28 cellular contexts compared by ENCODE assay signal in the genomic region with DNA sequence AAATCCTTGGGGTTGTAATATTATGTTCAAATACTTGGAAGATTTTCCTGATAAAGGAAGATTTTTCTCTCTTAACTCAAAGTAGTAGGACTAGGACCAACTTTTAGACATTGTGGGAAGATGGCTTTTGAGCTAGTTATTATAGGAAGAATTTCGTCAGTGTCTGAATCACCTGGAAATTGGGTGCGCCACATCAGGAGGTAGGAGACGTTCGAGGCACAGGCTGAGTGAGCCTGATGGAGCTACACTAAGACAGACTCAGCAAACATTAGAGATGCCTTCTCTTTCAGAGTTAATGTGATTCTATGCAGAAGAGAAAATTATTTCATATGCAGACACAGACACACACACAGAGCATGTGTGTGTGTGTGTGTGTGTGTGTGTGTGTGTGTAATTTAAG.
"Had no signal": no experiment of that assay in that cellular context is flagged by ENCODE, and none has a peak within 500 bp of the region (broad histone marks: within the 10 kb centered on the region; RNA-seq: fewer than 3 reads in every experiment).

No MANE protein-coding gene starts in this region.

- H3K27ac ChIP-seq: neural progenitor cell, ovary, parathyroid adenoma, psoas muscle, right lobe of liver, sigmoid colon, skin epidermis, spleen, suprapubic skin, testis, tibial artery, upper lobe of left lung, vagina had no signal

- H3K4me1 ChIP-seq: neural progenitor cell, spleen, suprapubic skin, testis, vagina had no signal

- H3K9me3 ChIP-seq: ovary, psoas muscle, right lobe of liver, sigmoid colon, spleen, suprapubic skin, testis, tibial artery, transverse colon, upper lobe of left lung, vagina had no signal

- H3K4me3 ChIP-seq: neural progenitor cell, ovary, psoas muscle, right lobe of liver, sigmoid colon, skin epidermis, smooth muscle cell, spleen, suprapubic skin, testis, tibial artery, transverse colon, upper lobe of left lung, vagina had no signal

- H3K27me3 ChIP-seq: neural progenitor cell, ovary, right lobe of liver, sigmoid colon, spleen, suprapubic skin, testis, tibial artery, transverse colon, upper lobe of left lung, vagina had no signal

- H3K36me3 ChIP-seq: neural progenitor cell, ovary, right lobe of liver, suprapubic skin, tibial artery had no signal

- DNase-seq: naive thymus-derived CD4-positive, alpha-beta T cell; natural killer cell; occipital lobe; ovary; posterior cingulate gyrus; psoas muscle; sigmoid colon; spleen; stimulated activated CD4-positive, alpha-beta T cell treated with anti-CD3 and anti-CD28 coated beads, Interleukin-12 subunit alpha, Interleukin-12 subunit beta, amount 100 ng/mL, for 4 hours; stimulated activated CD4-positive, alpha-beta T cell treated with anti-CD3 and anti-CD28 coated beads, Interleukin-1b, Interleukin-23, amount 100 ng/mL, for 48 hours; stimulated activated CD4-positive, alpha-beta T cell treated with anti-CD3 and anti-CD28 coated beads, Interleukin-4, amount 100 ng/mL, for 1 hour; stimulated activated CD4-positive, alpha-beta T cell treated with anti-CD3 and anti-CD28 coated beads, Interleukin-4, amount 100 ng/mL, for 4 hours; stimulated activated CD8-positive, alpha-beta memory T cell treated with anti-CD3 and anti-CD28 coated beads, Interleukin-4, amount 100 ng/mL, for 48 hours; stimulated activated naive CD4-positive, alpha-beta T cell; stimulated activated naive CD8-positive, alpha-beta T cell treated with anti-CD3 and anti-CD28 coated beads, Interleukin-15, amount 100 ng/mL, for 72 hours; stimulated activated naive CD8-positive, alpha-beta T cell treated with anti-CD3 and anti-CD28 coated beads, Interleukin-15, Interleukin-2, amounts not matched to agents 100 U/mL and 50 U/mL, for 24 hours; tibial artery had no signal

- H3K9ac ChIP-seq: neural progenitor cell, parathyroid adenoma had no signal

- H3K4me2 ChIP-seq: neural progenitor cell, smooth muscle cell had no signal

- ATAC-seq: naive thymus-derived CD4-positive, alpha-beta T cell; natural killer cell; stimulated activated memory B cell treated with anti-CD40 and anti-IgM and Interleukin-4, amounts not matched to agents 10 μg/mL and 1 μg/mL and 100 μg/mL, for 72 hours; stimulated activated naive CD8-positive, alpha-beta T cell treated with anti-CD3 and anti-CD28 coated beads, Interleukin-15, amount 100 ng/mL, for 72 hours; stimulated activated naive CD8-positive, alpha-beta T cell treated with anti-CD3 and anti-CD28 coated beads, Interleukin-15, Interleukin-2, amounts not matched to agents 100 U/mL and 50 U/mL, for 24 hours had no signal
